10 cellular contexts compared by ENCODE assay signal in the genomic region with DNA sequence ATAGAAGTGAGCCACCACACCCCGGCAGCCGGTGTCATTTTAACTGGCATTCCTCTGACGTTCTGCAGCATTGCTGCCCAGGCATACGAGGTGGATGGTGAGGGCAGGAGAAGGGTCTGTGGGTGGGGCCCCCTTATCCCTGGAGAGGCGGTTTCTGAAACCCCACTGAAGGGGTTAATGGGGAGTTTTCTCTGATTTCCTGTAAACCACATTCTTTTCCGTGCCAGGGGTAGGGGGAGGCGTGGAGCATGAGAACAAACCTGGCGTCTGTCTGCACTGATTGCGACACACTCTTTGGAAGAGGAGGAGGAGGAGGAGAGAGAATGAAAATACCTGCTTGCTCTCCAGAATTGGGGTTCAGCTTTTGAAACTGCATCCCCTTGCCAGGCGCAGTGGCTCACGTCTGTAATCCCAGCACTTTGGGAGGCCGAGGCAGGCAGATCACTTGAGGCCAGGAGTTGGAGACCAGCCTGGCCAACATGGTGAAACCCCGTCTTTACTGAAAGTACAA. TPM values are rescaled to one million over a fixed set of nuclear protein-coding genes. Genes with fewer than 3 reads are reported as not detected.
DNase-seq lines count a peak whose midpoint lies in the region; ATAC-seq and TF ChIP-seq lines count a peak whose summit lies in the region.
"Had no signal": no experiment of that assay in that cellular context is flagged by ENCODE, and none has a peak within 500 bp of the region (broad histone marks: within the 10 kb centered on the region; RNA-seq: fewer than 3 reads in every experiment).

No MANE protein-coding gene starts in this region.

- ATAC-seq in Right ventricle myocardium inferior (peak; percentile 38), GM21367 (IDR thresholded peaks at IDR 0.05; ENCODE audit: unreplicated experiment) (no peak), GM21423 (IDR thresholded peaks at IDR 0.05; ENCODE audit: unreplicated experiment) (no peak)

- H3K36me3 Mint-ChIP-seq in nephron progenitor cell (ENCODE audit: low read depth): no peaks in the 10 kb centered on the region

- no peak for TF ChIP-seq CTCF in nephron progenitor cell (IDR thresholded peaks at IDR 0.05)

- H3K27ac Mint-ChIP-seq in nephron progenitor cell: peak overlapping the region; percentile 77

- intact Hi-C loops in Right ventricle myocardium inferior (cut with DNase I) (no loop called here), cardiac septum (cut with DNase I) (no loop called here)

- peaks cover 24% of the 10 kb centered on the region for H3K27me3 Mint-ChIP-seq in nephron progenitor cell (ENCODE audit: low read depth, poor library complexity)

- peaks cover 2% of the 10 kb centered on the region for H3K9me3 Mint-ChIP-seq in nephron progenitor cell

- H3K4me1 Mint-ChIP-seq in nephron progenitor cell: peaks cover 33% of the 10 kb centered on the region

- peak; percentile 78 for DNase-seq in Right ventricle myocardium inferior (ENCODE audit: missing footprints)
- DNase-seq in cardiac septum (ENCODE audit: low spot score): no peak
- peak; percentile 41 for DNase-seq in fibroblast of gingiva (ENCODE audit: low read depth)
- no peak for DNase-seq in nephron progenitor cell
- no peak for DNase-seq in hypothalamus (lab: John Stamatoyannopoulos, UW)
- no peak for DNase-seq in DMS153 (lab: John Stamatoyannopoulos, UW)
- DNase-seq: NCI-H2227 treated with DMSO at 0.1 percent for 48 hours, T-helper 2 cell had no signal

- no peak overlapping the region for H3K4me3 Mint-ChIP-seq in nephron progenitor cell

RNA-seq across cellular contexts. Expression of gene C3, which starts 2.7 kb away (rescaled TPM):
- total RNA-seq in Right ventricle myocardium inferior (482 TPM), cardiac septum (50.6 TPM)

RNA-seq across cellular contexts. Expression of gene GPR108, which starts 14.2 kb away (rescaled TPM):
- 23.9 TPM for total RNA-seq in Right ventricle myocardium inferior
- 22.5 TPM for total RNA-seq in cardiac septum

RNA-seq across cellular contexts. Expression of gene TRIP10, which starts 16.3 kb away (rescaled TPM):
- total RNA-seq in Right ventricle myocardium inferior (147 TPM), cardiac septum (86.1 TPM)

RNA-seq across cellular contexts. Expression of gene SH2D3A, which starts 44.1 kb away (rescaled TPM):
- total RNA-seq in Right ventricle myocardium inferior (not detected), cardiac septum (0.40 TPM)

RNA-seq across cellular contexts. Expression of gene VAV1, which starts 49.3 kb away (rescaled TPM):
- total RNA-seq in Right ventricle myocardium inferior (3.1 TPM), cardiac septum (1.5 TPM)

Comparison
In these comparisons a context has a peak if more than half of its experiments do, and no peak if none do; other contexts are left out.
1. DNase-seq: peak in Right ventricle myocardium inferior (single experiment) and fibroblast of gingiva (single experiment); none in cardiac septum (single experiment), nephron progenitor cell (single experiment), hypothalamus (0 of 51) and DMS153 (single experiment).